ENCODE assay signal across 1 cellular context in genomic region chr9:34237836-34238235, GRCh38.
TF ChIP-seq lines count a peak whose summit lies in the region.

No MANE protein-coding gene starts in this region.

TF ChIP-seq in IMR-90, 13 proteins besides CTCF, POLR2A, EP300 and RAD21 (continued from another document):
- TF ChIP-seq USF2 (IDR thresholded peaks at IDR 0.05; ENCODE audit: low read depth, low read length), result no peak
